23 cellular contexts compared by ENCODE assay signal in genomic region chr10:69674786-69675185, GRCh38. TPM values are rescaled to one million over a fixed set of nuclear protein-coding genes. Genes with fewer than 3 reads are reported as not detected.
A peak's percentile ranks its signal among the peaks of the same experiment; 100 is the strongest.
DNase-seq lines count a peak whose midpoint lies in the region; ATAC-seq, FAIRE-seq and TF ChIP-seq lines count a peak whose summit lies in the region.
"Had no signal": no experiment of that assay in that cellular context is flagged by ENCODE, and none has a peak within 500 bp of the region (broad histone marks: within the 10 kb centered on the region; RNA-seq: fewer than 3 reads in every experiment).

No MANE protein-coding gene starts in this region.

- H3K27ac ChIP-seq in HepG2 (ENCODE audit: extremely low read length, insufficient read depth, low read length) (no peak overlapping the region), right lobe of liver (no peak overlapping the region), H1 (ENCODE audit: low read depth, low read length) (no peak overlapping the region), trophoblast cell (ENCODE audit: low read depth, low read length) (no peak overlapping the region)
- H3K27ac ChIP-seq: 22Rv1, BLaER1, C4-2B had no signal

- H3K4me3 Mint-ChIP-seq in mesothelial cell of epicardium: no peak overlapping the region
- H3K4me3 Mint-ChIP-seq: B cell; CD4-positive, CD25-positive, alpha-beta regulatory T cell; CD8-positive, alpha-beta T cell had no signal

- H3K4ac ChIP-seq in H1 (replicated peaks; ENCODE audit: insufficient read length, low read depth, low read length): peak overlapping the region; percentile 23
- no peak overlapping the region for H3K4ac ChIP-seq in trophoblast cell (ENCODE audit: low read depth, low read length)

- peaks cover 4% of the 10 kb centered on the region; the same call in 1 of the 2 replicates for H3K23me2 ChIP-seq in H1 (ENCODE audit: low read depth, low read length)

- no peaks in the 10 kb centered on the region for H3K36me3 ChIP-seq in HepG2 (replicated peaks in 1 of 2; ENCODE audit: control insufficient read depth in 1 of 2, insufficient read depth in 2 of 2, low read length in 2 of 2)
- H3K36me3 ChIP-seq in right lobe of liver: no peaks in the 10 kb centered on the region
- H3K36me3 ChIP-seq in H1 (ENCODE audit: control insufficient read depth in 2 of 4, insufficient read depth in 4 of 4, low read length in 3 of 4): no peaks in the 10 kb centered on the region
- no peaks in the 10 kb centered on the region for H3K36me3 ChIP-seq in trophoblast cell (ENCODE audit: control insufficient read depth in 1 of 2, insufficient read depth in 2 of 2, low read length in 2 of 2)
- H3K36me3 ChIP-seq: BLaER1 had no signal

- no peak overlapping the region for H4K8ac ChIP-seq in H1 (ENCODE audit: extremely low read depth, insufficient read depth, low read length)
- no peak overlapping the region for H4K8ac ChIP-seq in trophoblast cell (ENCODE audit: low read depth, low read length)

- H3K18ac ChIP-seq in H1 (ENCODE audit: extremely low read depth, low read length) (no peak overlapping the region), trophoblast cell (ENCODE audit: low read length) (no peak overlapping the region)

- H3K79me2 ChIP-seq in HepG2 (ENCODE audit: insufficient read depth, low read length): no peaks in the 10 kb centered on the region
- H3K79me2 ChIP-seq in H1 (ENCODE audit: control insufficient read depth in 1 of 2, insufficient read depth in 2 of 2, low read length in 2 of 2): no peaks in the 10 kb centered on the region
- H3K79me2 ChIP-seq in trophoblast cell (ENCODE audit: control insufficient read depth, insufficient read depth, low read length, poor library complexity): no peaks in the 10 kb centered on the region

- no peak overlapping the region for H3K14ac ChIP-seq in H1 (ENCODE audit: insufficient read length)
- H3K14ac ChIP-seq in trophoblast cell (ENCODE audit: low read length): no peak overlapping the region

- in situ Hi-C loops in HepG2 (cut with HindIII; ENCODE audit: extremely low pct_ligation_motif_present, low pct_unique_long_range_greater_than_20kb): no loop called here

- FAIRE-seq in HepG2 (lab: Jason Lieb, UNC) (no peak), H1 (lab: Jason Lieb, UNC) (no peak), GM12891 (lab: Jason Lieb, UNC) (no peak)
- FAIRE-seq: A204.1, G401.6, GM18507 had no signal

- H2BK20ac ChIP-seq in H1 (ENCODE audit: low read length): no peak overlapping the region

- TF ChIP-seq EP300 in HepG2 (IDR thresholded peaks at IDR 0.05; ENCODE audit: low read depth in 2 of 2, low read length in 2 of 2) (no peak), HepG2 (CRISPR knock-in tag; IDR thresholded peaks at IDR 0.05; ENCODE audit: borderline replicate concordance) (no peak), H1 (IDR thresholded peaks at IDR 0.05; ENCODE audit: borderline replicate concordance in 1 of 2, low read depth in 2 of 2, low read length in 2 of 2) (no peak)

- no peak overlapping the region for H3K4me3 ChIP-seq in HepG2 (replicated peaks in 1 of 3; ENCODE audit: insufficient read depth in 1 of 3, low read depth in 2 of 3, low read length in 3 of 3)
- H3K4me3 ChIP-seq in right lobe of liver: no peak overlapping the region
- no peak overlapping the region for H3K4me3 ChIP-seq in H1 (ENCODE audit: extremely low read depth in 1 of 4, insufficient read depth in 2 of 4, low read depth in 3 of 4, low read length in 4 of 4)
- peak overlapping the region; percentile 25 for H3K4me3 ChIP-seq in trophoblast cell (ENCODE audit: low read depth, low read length)
- H3K4me3 ChIP-seq: BLaER1 had no signal

- DNase-seq in HepG2 (ENCODE audit: low spot score) (no peak), right lobe of liver (no peak), H1 (ENCODE audit: low read depth in 1 of 2, low spot score in 2 of 2) (no peak), trophoblast cell (no peak), GM12891 (ENCODE audit: insufficient read length, low spot score) (no peak), NCI-H1436 treated with DMSO at 0.1 percent for 48 hours (lab: John Stamatoyannopoulos, UW) (no peak), mesothelial cell of epicardium (ENCODE audit: low spot score in 2 of 2, unreplicated experiment in 2 of 2) (no peak)
- DNase-seq: Caco-2; CD4-positive, CD25-positive, alpha-beta regulatory T cell; CD8-positive, alpha-beta T cell; DMS153; DND-41; GOT3; H7; HCEC 1CT had no signal

- H2AK5ac ChIP-seq in H1 (ENCODE audit: low read depth, low read length) (peak overlapping the region; percentile 67; the same call in 1 of the 2 replicates), trophoblast cell (ENCODE audit: low read length) (no peak overlapping the region)

- H3K4me2 ChIP-seq in HepG2 (ENCODE audit: low read depth, low read length) (no peak overlapping the region), H1 (ENCODE audit: insufficient read depth in 1 of 2, low read depth in 2 of 2, low read length in 2 of 2) (no peak overlapping the region), trophoblast cell (ENCODE audit: low read length) (no peak overlapping the region)
- H3K4me2 ChIP-seq: BLaER1 had no signal

- H3K36me3 Mint-ChIP-seq in mesothelial cell of epicardium: no peaks in the 10 kb centered on the region
- H3K36me3 Mint-ChIP-seq: CD4-positive, CD25-positive, alpha-beta regulatory T cell; CD8-positive, alpha-beta T cell had no signal

- H3K23ac ChIP-seq in H1 (ENCODE audit: insufficient read length) (no peak overlapping the region), trophoblast cell (ENCODE audit: low read length) (no peak overlapping the region)

- no peak overlapping the region for H3K56ac ChIP-seq in H1 (replicated peaks; ENCODE audit: insufficient read length, low read depth, low read length)

- H3K27me3 Mint-ChIP-seq in mesothelial cell of epicardium (ENCODE audit: low read depth): peaks cover 37% of the 10 kb centered on the region

- H4K20me1 ChIP-seq in HepG2 (ENCODE audit: insufficient read depth, low read length): no peaks in the 10 kb centered on the region
- H4K20me1 ChIP-seq in H1 (replicated peaks in 1 of 2; ENCODE audit: control insufficient read depth in 1 of 2, insufficient read depth in 2 of 2, low read length in 2 of 2): no peaks in the 10 kb centered on the region
- H4K20me1 ChIP-seq: BLaER1 had no signal

- no peak overlapping the region for H2BK120ac ChIP-seq in H1 (replicated peaks; ENCODE audit: low read depth, low read length)
- H2BK120ac ChIP-seq in trophoblast cell (ENCODE audit: insufficient read depth, low read length, poor library complexity): no peak overlapping the region

- H4K91ac ChIP-seq in H1 (replicated peaks; ENCODE audit: insufficient read length, low read length) (no peak overlapping the region), trophoblast cell (ENCODE audit: low read depth, low read length) (no peak overlapping the region)

- no peak overlapping the region for H3K9ac ChIP-seq in HepG2 (ENCODE audit: insufficient read depth, low read depth, low read length)
- H3K9ac ChIP-seq in H1 (replicated peaks in 1 of 4; ENCODE audit: extremely low read depth in 1 of 4, low read depth in 3 of 4, low read length in 3 of 4): no peak overlapping the region
- no peak overlapping the region for H3K9ac ChIP-seq in trophoblast cell (ENCODE audit: low read length)
- H3K9ac ChIP-seq: BLaER1 had no signal

- no peak overlapping the region for H3K27ac Mint-ChIP-seq in mesothelial cell of epicardium
- H3K27ac Mint-ChIP-seq: B cell; CD4-positive, CD25-positive, alpha-beta regulatory T cell; CD8-positive, alpha-beta T cell had no signal

- no peak overlapping the region for H2BK12ac ChIP-seq in H1 (ENCODE audit: low read depth, low read length)
- no peak overlapping the region for H2BK12ac ChIP-seq in trophoblast cell (ENCODE audit: low read length)

- H3K79me1 ChIP-seq in H1 (ENCODE audit: low read depth, low read length) (no peaks in the 10 kb centered on the region), trophoblast cell (ENCODE audit: low read length) (no peaks in the 10 kb centered on the region)

- H3K9me3 Mint-ChIP-seq in mesothelial cell of epicardium: no peaks in the 10 kb centered on the region

- H2AFZ ChIP-seq in HepG2 (ENCODE audit: low read length) (no peak overlapping the region), H1 (ENCODE audit: low read length) (no peak overlapping the region), trophoblast cell (ENCODE audit: insufficient read depth, low read length, poor library complexity) (no peak overlapping the region)

- no peak overlapping the region; the same call in 1 of the 2 replicates for H2BK5ac ChIP-seq in H1 (ENCODE audit: low read depth, low read length)
- H2BK5ac ChIP-seq in trophoblast cell (ENCODE audit: low read depth, low read length, poor library complexity): no peak overlapping the region

- H2BK15ac ChIP-seq in H1 (ENCODE audit: low read length): no peak overlapping the region

- H3K4me1 Mint-ChIP-seq in mesothelial cell of epicardium: peaks cover 12% of the 10 kb centered on the region
- H3K4me1 Mint-ChIP-seq: B cell; CD4-positive, CD25-positive, alpha-beta regulatory T cell had no signal

- TF ChIP-seq CTCF in HepG2 (CRISPR knock-in tag; IDR thresholded peaks at IDR 0.05) (no peak), right lobe of liver (IDR thresholded peaks at IDR 0.05) (no peak), H1 (IDR thresholded peaks at IDR 0.05; ENCODE audit: control extremely low read depth in 1 of 3, insufficient read depth in 1 of 3, low read depth in 1 of 3, low read length in 3 of 3) (no peak), mesothelial cell of epicardium (IDR thresholded peaks at IDR 0.05; ENCODE audit: unreplicated experiment) (no peak)

- TF ChIP-seq POLR2A in HepG2 (IDR thresholded peaks at IDR 0.05; ENCODE audit: insufficient read depth in 1 of 2, low read depth in 2 of 2, low read length in 2 of 2) (no peak), right lobe of liver (IDR thresholded peaks at IDR 0.05) (no peak), H1 (IDR thresholded peaks at IDR 0.05; ENCODE audit: control extremely low read depth in 1 of 2, low read depth in 2 of 2, low read length in 2 of 2) (no peak), GM12891 (IDR thresholded peaks at IDR 0.05; ENCODE audit: low read depth, low read length) (no peak)

- WGBS in HepG2 (ENCODE audit: low lambda C conversion rate): 0% methylated on average over 2 of the region's 2 CpGs
- 66% methylated on average over 2 of the region's 2 CpGs for WGBS in right lobe of liver (ENCODE audit: insufficient coverage, low coverage, low lambda C conversion rate, missing lambda C conversion rate)
- 91% methylated on average over 2 of the region's 2 CpGs; no CpG with 5 or more reads in 1 of the 2 experiments for WGBS in H1 (ENCODE audit: extremely low coverage in 1 of 2, insufficient coverage in 1 of 2, insufficient read length in 1 of 2, insufficient replicate concordance in 2 of 2, low coverage in 1 of 2, low lambda C conversion rate in 2 of 2, missing lambda C conversion rate in 1 of 2), 2 experiments
- no CpG with 5 or more reads among the region's 2 CpGs for WGBS in trophoblast cell (ENCODE audit: extremely low coverage, insufficient coverage, insufficient read length)

- no TSS peak for BruUV-seq in HepG2 (replicated peaks; lab: Mats Ljungman, UMichigan)

- ATAC-seq in HepG2 (no peak), right lobe of liver (no peak), HG02884 (IDR thresholded peaks at IDR 0.05; ENCODE audit: unreplicated experiment) (no peak)
- ATAC-seq: CD8-positive, alpha-beta T cell had no signal

- no peak overlapping the region for H4K12ac ChIP-seq in trophoblast cell (ENCODE audit: low read depth, low read length)

- POLR2A ChIA-PET in HepG2 (lab: Yijun Ruan, JAX) (no interaction called here), H1 (lab: Charles Lee; ENCODE audit: partially characterized antibody) (no interaction called here)

- H4K5ac ChIP-seq in H1 (ENCODE audit: insufficient read length, low read depth, low read length): no peak overlapping the region

- TF ChIP-seq RAD21 in HepG2 (CRISPR knock-in tag; IDR thresholded peaks at IDR 0.05): no peak
- TF ChIP-seq RAD21 in H1 (IDR thresholded peaks at IDR 0.05 in 1 of 2, conservative IDR thresholded peaks at IDR 0.05 in 1 of 2; ENCODE audit: low read depth in 2 of 2, low read length in 2 of 2): no peak

- H3K27me3 ChIP-seq in HepG2 (ENCODE audit: control insufficient read depth in 1 of 2, insufficient read depth in 2 of 2, low read length in 2 of 2) (peaks cover 3 to 33% of the 10 kb centered on the region in 2 experiments; a peak in 3 of 5 replicates), right lobe of liver (no peaks in the 10 kb centered on the region), H1 (replicated peaks in 1 of 4; ENCODE audit: control insufficient read depth in 3 of 4, extremely low read depth in 1 of 4, insufficient read depth in 3 of 4, low read length in 3 of 4) (no peaks in the 10 kb centered on the region), trophoblast cell (ENCODE audit: insufficient read depth, low read length) (no peaks in the 10 kb centered on the region)
- H3K27me3 ChIP-seq: BLaER1 had no signal

- no peaks in the 10 kb centered on the region for H3K9me3 ChIP-seq in HepG2 (ENCODE audit: low read length)
- no peaks in the 10 kb centered on the region for H3K9me3 ChIP-seq in right lobe of liver
- H3K9me3 ChIP-seq in H1 (ENCODE audit: insufficient read depth in 2 of 2, low read depth in 1 of 2, low read length in 1 of 2): no peaks in the 10 kb centered on the region
- peaks cover 3% of the 10 kb centered on the region for H3K9me3 ChIP-seq in trophoblast cell (ENCODE audit: insufficient read depth, low read depth, low read length)
- H3K9me3 ChIP-seq: BLaER1, Caco-2 had no signal

- intact Hi-C loops in HepG2 (cut with micrococcal nuclease; ENCODE audit: unreplicated experiment): no loop called here
- intact Hi-C loops in right lobe of liver (cut with DNase I): no loop called here

- CTCF ChIA-PET in HepG2 (lab: Yijun Ruan, JAX; ENCODE audit: low intra/inter-chr PET ratio, low total read pairs): no interaction called here
- CTCF ChIA-PET in H1 (lab: Charles Lee; ENCODE audit: partially characterized antibody): interaction anchor here (1.2 to 59.4 kb wide), 3 partner anchors 11 to 41 kb away, joined by 4 to 1374 read pairs (median 10); no protein-coding TSS in a partner anchor

- no peaks in the 10 kb centered on the region for H3K4me1 ChIP-seq in HepG2 (ENCODE audit: insufficient read depth, low read length)
- H3K4me1 ChIP-seq in right lobe of liver: no peaks in the 10 kb centered on the region
- peaks cover 0 to 4% (median 0%) of the 10 kb centered on the region in 4 experiments; a peak in 1 of 7 replicates for H3K4me1 ChIP-seq in H1 (replicated peaks in 1 of 4; ENCODE audit: control insufficient read depth in 3 of 4, insufficient read depth in 4 of 4, low read length in 3 of 4)
- H3K4me1 ChIP-seq in trophoblast cell (ENCODE audit: control insufficient read depth in 1 of 2, insufficient read depth in 2 of 2, low read length in 2 of 2): no peaks in the 10 kb centered on the region
- H3K4me1 ChIP-seq: BLaER1, Caco-2 had no signal

RNA-seq across cellular contexts. Expression of gene FAM241B, which starts 44.7 kb away (rescaled TPM):
- total RNA-seq in HepG2 (2016; rRNA removed; fragmentation: Illumina TruSeq; extraction: Trizol) (1.9 and 2.0 TPM in 2 replicates), right lobe of liver (1 to 10 TPM in 5 of 6 experiments, under 1 TPM in 1; 0.74 to 3.9 (median 1.5) TPM), mesothelial cell of epicardium (19.2 to 20.9 TPM (median 20.1 TPM) in 3 replicates)
- 1.2 and 1.6 TPM in 2 replicates for total RNA-seq in HepG2 (2016; cell fraction: cytosol; rRNA removed; fragmentation: Illumina TruSeq; extraction: Trizol; ENCODE audit: low read depth)
- total RNA-seq in HepG2 (2016; cell fraction: insoluble cytoplasmic fraction; rRNA removed; fragmentation: Illumina TruSeq; extraction: Trizol): 1.4 and 1.8 TPM in 2 replicates
- 1.9 and 2.5 TPM in 2 replicates for total RNA-seq in HepG2 (2016; cell fraction: membrane; rRNA removed; fragmentation: Illumina TruSeq; extraction: Trizol)
- total RNA-seq in HepG2 (2016; cell fraction: nucleus; rRNA removed; fragmentation: Illumina TruSeq; extraction: Trizol): 2.2 and 2.3 TPM in 2 replicates
- polyA plus RNA-seq in HepG2 (2011; rRNA removed) (4.0 and 5.8 TPM in 2 replicates), H1 (2011; rRNA removed) (29.2 and 30.1 TPM in 2 replicates)
- 4.4 and 5.3 TPM in 2 replicates for polyA plus RNA-seq in HepG2 (2011; cell fraction: cytosol; rRNA removed)
- 2.9 and 4.9 TPM in 2 replicates for polyA plus RNA-seq in HepG2 (2011; cell fraction: nucleus; rRNA removed)
- 2.2 and 3.5 TPM in 2 replicates for polyA plus RNA-seq in HepG2 (2012)
- polyA plus RNA-seq in HepG2 (2016; cell fraction: cytosol; fragmentation: Illumina TruSeq; extraction: Trizol; ENCODE audit: low read depth): 2.6 and 2.8 TPM in 2 replicates
- 4.5 and 5.3 TPM in 2 replicates for polyA plus RNA-seq in HepG2 (2016; cell fraction: insoluble cytoplasmic fraction; fragmentation: Illumina TruSeq; extraction: Trizol; ENCODE audit: low read depth)
- 2.9 TPM in 2 replicates for polyA plus RNA-seq in HepG2 (2016; cell fraction: membrane; fragmentation: Illumina TruSeq; extraction: Trizol; ENCODE audit: low read depth)
- polyA plus RNA-seq in HepG2 (2016; cell fraction: nucleus; fragmentation: Illumina TruSeq; extraction: Trizol; ENCODE audit: insufficient read depth, low read depth): 4.9 and 6.1 TPM in 2 replicates
- 7.1 and 10.4 TPM in 2 replicates for polyA minus RNA-seq in HepG2 (2011; rRNA and poly(A)+ RNA removed; ENCODE audit: low replicate concordance)
- polyA minus RNA-seq in HepG2 (2011; cell fraction: cytosol; rRNA and poly(A)+ RNA removed): 0.99 TPM in 1 of 2 replicates, not detected in the other
- polyA minus RNA-seq in HepG2 (2011; cell fraction: nucleus; rRNA and poly(A)+ RNA removed): 2.6 and 4.7 TPM in 2 replicates
- 18.6 and 19.3 TPM in 2 replicates for total RNA-seq in H1 (2021; fragmentation: NEBNext Ultra II Directional; extraction: Animal tissue kit (Norgen Biotek cat#: 25700))
- polyA plus RNA-seq in H1 (2011; cell fraction: cytosol; rRNA removed): 33.7 TPM
- 23.0 TPM for polyA plus RNA-seq in H1 (2011; cell fraction: nucleus; rRNA removed)
- 24.7 to 33.7 TPM (median 28.7 TPM) in 4 replicates for polyA plus RNA-seq in H1 (2012, experiment 1 of 2)
- polyA plus RNA-seq in H1 (2012, experiment 2 of 2): 21.4 TPM
- 18.9 TPM for polyA plus RNA-seq in H1 (2013, experiment 1 of 2)
- 20.3 TPM for polyA plus RNA-seq in H1 (2013, experiment 2 of 2)
- polyA minus RNA-seq in H1 (2011; rRNA and poly(A)+ RNA removed): 9.3 and 11.0 TPM in 2 replicates
- 8.7 TPM for polyA minus RNA-seq in H1 (2011; cell fraction: cytosol; rRNA and poly(A)+ RNA removed)
- 14.9 TPM for polyA minus RNA-seq in H1 (2011; cell fraction: nucleus; rRNA and poly(A)+ RNA removed)
- 14.4 and 14.7 TPM in 2 replicates for polyA plus RNA-seq in trophoblast cell (2013)
- 0.23 TPM for polyA plus RNA-seq in GM12891 (2012; ENCODE audit: low read depth, missing spikeins)
